In the genomic region with DNA sequence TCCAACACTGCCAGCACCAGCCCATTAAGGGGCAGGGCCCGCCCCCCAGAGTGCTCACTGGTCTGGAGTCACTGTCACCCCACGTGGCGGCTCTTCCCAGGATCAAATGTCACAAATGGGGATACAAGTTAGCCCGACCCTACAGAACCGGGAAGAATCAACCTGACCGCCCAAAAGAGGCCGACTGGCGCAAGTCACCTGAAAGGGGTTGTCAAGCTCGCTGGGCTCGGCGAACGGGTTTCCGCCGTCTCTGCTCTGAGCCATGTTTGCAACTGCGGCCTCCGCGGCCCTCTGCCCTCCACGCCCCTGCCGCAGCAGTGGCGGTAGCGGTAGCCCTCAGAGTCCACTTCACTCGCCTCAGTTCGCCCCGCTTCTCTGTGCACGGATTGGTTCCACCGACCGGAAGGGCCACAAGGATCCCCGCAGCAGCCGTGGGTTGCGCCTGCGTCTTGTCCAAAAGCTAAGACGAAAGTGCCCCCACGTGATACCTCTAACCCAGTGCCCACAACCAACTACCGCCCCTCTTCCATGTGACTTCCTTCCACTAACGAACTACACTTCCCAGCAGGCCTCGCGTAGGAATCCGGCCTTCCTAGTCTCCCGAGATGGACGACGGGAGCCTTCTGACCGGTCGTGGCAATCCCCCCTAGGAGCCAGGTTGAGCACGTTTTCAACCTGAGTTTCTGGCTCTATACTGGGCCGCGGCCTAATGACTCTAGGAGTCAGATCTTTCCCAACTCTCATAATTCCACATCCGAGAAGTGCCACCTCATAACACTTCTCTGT, we compare ENCODE assay signal across 1 cellular context.
TF ChIP-seq lines count a peak whose summit lies in the region.

A gene (minus strand): TSS at position 473 of the 786 bp plus-strand sequence. CDS start 209 bp downstream, at position 264.

TF ChIP-seq in K562, 482 proteins besides CTCF, POLR2A, EP300 and RAD21 (continued from another document and continues in another):
- TF ChIP-seq, protein P1, sequence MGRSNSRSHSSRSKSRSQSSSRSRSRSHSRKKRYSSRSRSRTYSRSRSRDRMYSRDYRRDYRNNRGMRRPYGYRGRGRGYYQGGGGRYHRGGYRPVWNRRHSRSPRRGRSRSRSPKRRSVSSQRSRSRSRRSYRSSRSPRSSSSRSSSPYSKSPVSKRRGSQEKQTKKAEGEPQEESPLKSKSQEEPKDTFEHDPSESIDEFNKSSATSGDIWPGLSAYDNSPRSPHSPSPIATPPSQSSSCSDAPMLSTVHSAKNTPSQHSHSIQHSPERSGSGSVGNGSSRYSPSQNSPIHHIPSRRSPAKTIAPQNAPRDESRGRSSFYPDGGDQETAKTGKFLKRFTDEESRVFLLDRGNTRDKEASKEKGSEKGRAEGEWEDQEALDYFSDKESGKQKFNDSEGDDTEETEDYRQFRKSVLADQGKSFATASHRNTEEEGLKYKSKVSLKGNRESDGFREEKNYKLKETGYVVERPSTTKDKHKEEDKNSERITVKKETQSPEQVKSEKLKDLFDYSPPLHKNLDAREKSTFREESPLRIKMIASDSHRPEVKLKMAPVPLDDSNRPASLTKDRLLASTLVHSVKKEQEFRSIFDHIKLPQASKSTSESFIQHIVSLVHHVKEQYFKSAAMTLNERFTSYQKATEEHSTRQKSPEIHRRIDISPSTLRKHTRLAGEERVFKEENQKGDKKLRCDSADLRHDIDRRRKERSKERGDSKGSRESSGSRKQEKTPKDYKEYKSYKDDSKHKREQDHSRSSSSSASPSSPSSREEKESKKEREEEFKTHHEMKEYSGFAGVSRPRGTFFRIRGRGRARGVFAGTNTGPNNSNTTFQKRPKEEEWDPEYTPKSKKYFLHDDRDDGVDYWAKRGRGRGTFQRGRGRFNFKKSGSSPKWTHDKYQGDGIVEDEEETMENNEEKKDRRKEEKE (IDR thresholded peaks at IDR 0.05; ENCODE audit: borderline replicate concordance in 1 of 2, control insufficient read depth in 1 of 2, low read depth in 2 of 2, low read length in 1 of 2), result peak in 1 of 2 experiments; percentile 14; a peak in 1 of 4 replicates
- TF ChIP-seq, protein P2, sequence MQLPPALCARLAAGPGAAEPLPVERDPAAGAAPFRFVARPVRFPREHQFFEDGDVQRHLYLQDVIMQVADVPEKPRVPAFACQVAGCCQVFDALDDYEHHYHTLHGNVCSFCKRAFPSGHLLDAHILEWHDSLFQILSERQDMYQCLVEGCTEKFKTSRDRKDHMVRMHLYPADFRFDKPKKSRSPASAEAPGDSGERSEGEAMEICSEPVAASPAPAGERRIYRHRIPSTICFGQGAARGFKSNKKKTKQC (CRISPR knock-in tag; IDR thresholded peaks at IDR 0.05), result peak; percentile 69; the same call in 1 of the 2 replicates
- TF ChIP-seq MCM3 (IDR thresholded peaks at IDR 0.05), result no peak
- TF ChIP-seq, protein P3, sequence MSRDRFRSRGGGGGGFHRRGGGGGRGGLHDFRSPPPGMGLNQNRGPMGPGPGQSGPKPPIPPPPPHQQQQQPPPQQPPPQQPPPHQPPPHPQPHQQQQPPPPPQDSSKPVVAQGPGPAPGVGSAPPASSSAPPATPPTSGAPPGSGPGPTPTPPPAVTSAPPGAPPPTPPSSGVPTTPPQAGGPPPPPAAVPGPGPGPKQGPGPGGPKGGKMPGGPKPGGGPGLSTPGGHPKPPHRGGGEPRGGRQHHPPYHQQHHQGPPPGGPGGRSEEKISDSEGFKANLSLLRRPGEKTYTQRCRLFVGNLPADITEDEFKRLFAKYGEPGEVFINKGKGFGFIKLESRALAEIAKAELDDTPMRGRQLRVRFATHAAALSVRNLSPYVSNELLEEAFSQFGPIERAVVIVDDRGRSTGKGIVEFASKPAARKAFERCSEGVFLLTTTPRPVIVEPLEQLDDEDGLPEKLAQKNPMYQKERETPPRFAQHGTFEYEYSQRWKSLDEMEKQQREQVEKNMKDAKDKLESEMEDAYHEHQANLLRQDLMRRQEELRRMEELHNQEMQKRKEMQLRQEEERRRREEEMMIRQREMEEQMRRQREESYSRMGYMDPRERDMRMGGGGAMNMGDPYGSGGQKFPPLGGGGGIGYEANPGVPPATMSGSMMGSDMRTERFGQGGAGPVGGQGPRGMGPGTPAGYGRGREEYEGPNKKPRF (IDR thresholded peaks at IDR 0.05; ENCODE audit: low read depth, low read length), result no peak
- TF ChIP-seq, protein P4, sequence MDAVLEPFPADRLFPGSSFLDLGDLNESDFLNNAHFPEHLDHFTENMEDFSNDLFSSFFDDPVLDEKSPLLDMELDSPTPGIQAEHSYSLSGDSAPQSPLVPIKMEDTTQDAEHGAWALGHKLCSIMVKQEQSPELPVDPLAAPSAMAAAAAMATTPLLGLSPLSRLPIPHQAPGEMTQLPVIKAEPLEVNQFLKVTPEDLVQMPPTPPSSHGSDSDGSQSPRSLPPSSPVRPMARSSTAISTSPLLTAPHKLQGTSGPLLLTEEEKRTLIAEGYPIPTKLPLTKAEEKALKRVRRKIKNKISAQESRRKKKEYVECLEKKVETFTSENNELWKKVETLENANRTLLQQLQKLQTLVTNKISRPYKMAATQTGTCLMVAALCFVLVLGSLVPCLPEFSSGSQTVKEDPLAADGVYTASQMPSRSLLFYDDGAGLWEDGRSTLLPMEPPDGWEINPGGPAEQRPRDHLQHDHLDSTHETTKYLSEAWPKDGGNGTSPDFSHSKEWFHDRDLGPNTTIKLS (IDR thresholded peaks at IDR 0.05; ENCODE audit: borderline replicate concordance, low read depth), result peak; percentile 86; the same call in 1 of the 2 replicates
- peak; percentile 63; the same call in 1 of the 2 replicates for TF ChIP-seq NR2C2 (CRISPR knock-in tag; IDR thresholded peaks at IDR 0.05)
- TF ChIP-seq NR2C2 (tag; IDR thresholded peaks at IDR 0.05), result peak; percentile 82
- TF ChIP-seq ERF (CRISPR knock-in tag; IDR thresholded peaks at IDR 0.05), result peak; percentile 86
- peak; percentile 86 for TF ChIP-seq CBFA2T2 (conservative IDR thresholded peaks at IDR 0.05)
- TF ChIP-seq ELF4 (CRISPR knock-in tag; IDR thresholded peaks at IDR 0.05), result peak; percentile 86
- no peak for TF ChIP-seq SRSF9 (IDR thresholded peaks at IDR 0.05; ENCODE audit: borderline replicate concordance, low read depth, low read length)
- no peak for TF ChIP-seq PCBP2 (IDR thresholded peaks at IDR 0.05; ENCODE audit: low read depth, low read length, poor library complexity, severe bottlenecking)
- peak; percentile 93 for TF ChIP-seq ELF2 (CRISPR knock-in tag; IDR thresholded peaks at IDR 0.05)
- TF ChIP-seq NFYB (IDR thresholded peaks at IDR 0.05; ENCODE audit: extremely low read depth, insufficient read length), result peak; percentile 38
- peak; percentile 84 for TF ChIP-seq PHTF2 (CRISPR knock-in tag; IDR thresholded peaks at IDR 0.05)
- TF ChIP-seq, protein P5, sequence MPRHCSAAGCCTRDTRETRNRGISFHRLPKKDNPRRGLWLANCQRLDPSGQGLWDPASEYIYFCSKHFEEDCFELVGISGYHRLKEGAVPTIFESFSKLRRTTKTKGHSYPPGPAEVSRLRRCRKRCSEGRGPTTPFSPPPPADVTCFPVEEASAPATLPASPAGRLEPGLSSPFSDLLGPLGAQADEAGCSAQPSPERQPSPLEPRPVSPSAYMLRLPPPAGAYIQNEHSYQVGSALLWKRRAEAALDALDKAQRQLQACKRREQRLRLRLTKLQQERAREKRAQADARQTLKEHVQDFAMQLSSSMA (CRISPR knock-in tag; IDR thresholded peaks at IDR 0.05), result peak; percentile 88; the same call in 1 of the 2 replicates
- TF ChIP-seq, protein P6, sequence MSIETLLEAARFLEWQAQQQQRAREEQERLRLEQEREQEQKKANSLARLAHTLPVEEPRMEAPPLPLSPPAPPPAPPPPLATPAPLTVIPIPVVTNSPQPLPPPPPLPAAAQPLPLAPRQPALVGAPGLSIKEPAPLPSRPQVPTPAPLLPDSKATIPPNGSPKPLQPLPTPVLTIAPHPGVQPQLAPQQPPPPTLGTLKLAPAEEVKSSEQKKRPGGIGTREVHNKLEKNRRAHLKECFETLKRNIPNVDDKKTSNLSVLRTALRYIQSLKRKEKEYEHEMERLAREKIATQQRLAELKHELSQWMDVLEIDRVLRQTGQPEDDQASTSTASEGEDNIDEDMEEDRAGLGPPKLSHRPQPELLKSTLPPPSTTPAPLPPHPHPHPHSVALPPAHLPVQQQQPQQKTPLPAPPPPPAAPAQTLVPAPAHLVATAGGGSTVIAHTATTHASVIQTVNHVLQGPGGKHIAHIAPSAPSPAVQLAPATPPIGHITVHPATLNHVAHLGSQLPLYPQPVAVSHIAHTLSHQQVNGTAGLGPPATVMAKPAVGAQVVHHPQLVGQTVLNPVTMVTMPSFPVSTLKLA (conservative IDR thresholded peaks at IDR 0.05), result peak; percentile 98 to 99
- TF ChIP-seq ZNF717 (CRISPR knock-in tag; IDR thresholded peaks at IDR 0.05), result peak; percentile 69; the same call in 1 of the 2 replicates
- TF ChIP-seq GATA2 (CRISPR knock-in tag; IDR thresholded peaks at IDR 0.05), result no peak
- TF ChIP-seq ZNF785 (CRISPR knock-in tag; IDR thresholded peaks at IDR 0.05), result no peak
- TF ChIP-seq, protein P7, sequence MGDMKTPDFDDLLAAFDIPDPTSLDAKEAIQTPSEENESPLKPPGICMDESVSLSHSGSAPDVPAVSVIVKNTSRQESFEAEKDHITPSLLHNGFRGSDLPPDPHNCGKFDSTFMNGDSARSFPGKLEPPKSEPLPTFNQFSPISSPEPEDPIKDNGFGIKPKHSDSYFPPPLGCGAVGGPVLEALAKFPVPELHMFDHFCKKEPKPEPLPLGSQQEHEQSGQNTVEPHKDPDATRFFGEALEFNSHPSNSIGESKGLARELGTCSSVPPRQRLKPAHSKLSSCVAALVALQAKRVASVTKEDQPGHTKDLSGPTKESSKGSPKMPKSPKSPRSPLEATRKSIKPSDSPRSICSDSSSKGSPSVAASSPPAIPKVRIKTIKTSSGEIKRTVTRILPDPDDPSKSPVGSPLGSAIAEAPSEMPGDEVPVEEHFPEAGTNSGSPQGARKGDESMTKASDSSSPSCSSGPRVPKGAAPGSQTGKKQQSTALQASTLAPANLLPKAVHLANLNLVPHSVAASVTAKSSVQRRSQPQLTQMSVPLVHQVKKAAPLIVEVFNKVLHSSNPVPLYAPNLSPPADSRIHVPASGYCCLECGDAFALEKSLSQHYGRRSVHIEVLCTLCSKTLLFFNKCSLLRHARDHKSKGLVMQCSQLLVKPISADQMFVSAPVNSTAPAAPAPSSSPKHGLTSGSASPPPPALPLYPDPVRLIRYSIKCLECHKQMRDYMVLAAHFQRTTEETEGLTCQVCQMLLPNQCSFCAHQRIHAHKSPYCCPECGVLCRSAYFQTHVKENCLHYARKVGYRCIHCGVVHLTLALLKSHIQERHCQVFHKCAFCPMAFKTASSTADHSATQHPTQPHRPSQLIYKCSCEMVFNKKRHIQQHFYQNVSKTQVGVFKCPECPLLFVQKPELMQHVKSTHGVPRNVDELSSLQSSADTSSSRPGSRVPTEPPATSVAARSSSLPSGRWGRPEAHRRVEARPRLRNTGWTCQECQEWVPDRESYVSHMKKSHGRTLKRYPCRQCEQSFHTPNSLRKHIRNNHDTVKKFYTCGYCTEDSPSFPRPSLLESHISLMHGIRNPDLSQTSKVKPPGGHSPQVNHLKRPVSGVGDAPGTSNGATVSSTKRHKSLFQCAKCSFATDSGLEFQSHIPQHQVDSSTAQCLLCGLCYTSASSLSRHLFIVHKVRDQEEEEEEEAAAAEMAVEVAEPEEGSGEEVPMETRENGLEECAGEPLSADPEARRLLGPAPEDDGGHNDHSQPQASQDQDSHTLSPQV (IDR thresholded peaks at IDR 0.05), result peak; percentile 57; the same call in 1 of the 2 replicates
- TF ChIP-seq GABPA (tag; conservative IDR thresholded peaks at IDR 0.05; ENCODE audit: low read depth), result peak; percentile 91
- no peak for TF ChIP-seq E2F3 (CRISPR knock-in tag; IDR thresholded peaks at IDR 0.05)
- no peak for TF ChIP-seq TSC22D4 (tag; IDR thresholded peaks at IDR 0.05)
- TF ChIP-seq RBM34 (IDR thresholded peaks at IDR 0.05; ENCODE audit: borderline replicate concordance, insufficient read depth, low read length), result no peak
- TF ChIP-seq ZNF586 (CRISPR knock-in tag; conservative IDR thresholded peaks at IDR 0.05), result peak; percentile 37; the same call in 1 of the 2 replicates
- TF ChIP-seq, protein P8, sequence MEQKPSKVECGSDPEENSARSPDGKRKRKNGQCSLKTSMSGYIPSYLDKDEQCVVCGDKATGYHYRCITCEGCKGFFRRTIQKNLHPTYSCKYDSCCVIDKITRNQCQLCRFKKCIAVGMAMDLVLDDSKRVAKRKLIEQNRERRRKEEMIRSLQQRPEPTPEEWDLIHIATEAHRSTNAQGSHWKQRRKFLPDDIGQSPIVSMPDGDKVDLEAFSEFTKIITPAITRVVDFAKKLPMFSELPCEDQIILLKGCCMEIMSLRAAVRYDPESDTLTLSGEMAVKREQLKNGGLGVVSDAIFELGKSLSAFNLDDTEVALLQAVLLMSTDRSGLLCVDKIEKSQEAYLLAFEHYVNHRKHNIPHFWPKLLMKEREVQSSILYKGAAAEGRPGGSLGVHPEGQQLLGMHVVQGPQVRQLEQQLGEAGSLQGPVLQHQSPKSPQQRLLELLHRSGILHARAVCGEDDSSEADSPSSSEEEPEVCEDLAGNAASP (IDR thresholded peaks at IDR 0.05), result no peak
- TF ChIP-seq GABPB1 (CRISPR knock-in tag; IDR thresholded peaks at IDR 0.05), result peak; percentile 88
- no peak for TF ChIP-seq NUFIP1 (IDR thresholded peaks at IDR 0.05; ENCODE audit: partially characterized antibody)
- TF ChIP-seq CHD2 (IDR thresholded peaks at IDR 0.05; ENCODE audit: low read depth, low read length), result peak; percentile 96
- no peak for TF ChIP-seq ZNF507 (tag; conservative IDR thresholded peaks at IDR 0.05)
- peak; percentile 85 for TF ChIP-seq SNIP1 (IDR thresholded peaks at IDR 0.05; ENCODE audit: low read depth)
- TF ChIP-seq ZBTB17 (CRISPR knock-in tag; IDR thresholded peaks at IDR 0.05), result peak; percentile 91
- TF ChIP-seq, protein P9, sequence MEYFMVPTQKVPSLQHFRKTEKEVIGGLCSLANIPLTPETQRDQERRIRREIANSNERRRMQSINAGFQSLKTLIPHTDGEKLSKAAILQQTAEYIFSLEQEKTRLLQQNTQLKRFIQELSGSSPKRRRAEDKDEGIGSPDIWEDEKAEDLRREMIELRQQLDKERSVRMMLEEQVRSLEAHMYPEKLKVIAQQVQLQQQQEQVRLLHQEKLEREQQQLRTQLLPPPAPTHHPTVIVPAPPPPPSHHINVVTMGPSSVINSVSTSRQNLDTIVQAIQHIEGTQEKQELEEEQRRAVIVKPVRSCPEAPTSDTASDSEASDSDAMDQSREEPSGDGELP (CRISPR knock-in tag; IDR thresholded peaks at IDR 0.05; ENCODE audit: borderline replicate concordance), result peak; percentile 82
- peak; percentile 85 for TF ChIP-seq MXI1 (IDR thresholded peaks at IDR 0.05; ENCODE audit: low read depth, low read length)
- TF ChIP-seq, protein P10, sequence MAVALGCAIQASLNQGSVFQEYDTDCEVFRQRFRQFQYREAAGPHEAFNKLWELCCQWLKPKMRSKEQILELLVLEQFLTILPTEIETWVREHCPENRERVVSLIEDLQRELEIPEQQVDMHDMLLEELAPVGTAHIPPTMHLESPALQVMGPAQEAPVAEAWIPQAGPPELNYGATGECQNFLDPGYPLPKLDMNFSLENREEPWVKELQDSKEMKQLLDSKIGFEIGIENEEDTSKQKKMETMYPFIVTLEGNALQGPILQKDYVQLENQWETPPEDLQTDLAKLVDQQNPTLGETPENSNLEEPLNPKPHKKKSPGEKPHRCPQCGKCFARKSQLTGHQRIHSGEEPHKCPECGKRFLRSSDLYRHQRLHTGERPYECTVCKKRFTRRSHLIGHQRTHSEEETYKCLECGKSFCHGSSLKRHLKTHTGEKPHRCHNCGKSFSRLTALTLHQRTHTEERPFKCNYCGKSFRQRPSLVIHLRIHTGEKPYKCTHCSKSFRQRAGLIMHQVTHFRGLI (CRISPR knock-in tag; IDR thresholded peaks at IDR 0.05), result no peak
- no peak for TF ChIP-seq RBM39 (optimal IDR thresholded peaks at IDR 0.05; ENCODE audit: low read depth, low read length)
- TF ChIP-seq ZNF57 (CRISPR knock-in tag; IDR thresholded peaks at IDR 0.05), result no peak
- TF ChIP-seq POLR2G (IDR thresholded peaks at IDR 0.05; ENCODE audit: low read depth, low read length), result peak; percentile 96
- TF ChIP-seq TEAD1 (CRISPR knock-in tag; IDR thresholded peaks at IDR 0.05), result peak; percentile 50 to 72; a peak in 3 of 4 replicates
